In genomic region chr13:70310720-70311119, GRCh38 we compare ENCODE assay signal across 8 cellular contexts.
DNase-seq lines count a peak whose midpoint lies in the region; ATAC-seq and TF ChIP-seq lines count a peak whose summit lies in the region.

No MANE protein-coding gene starts in this region.

- DNase-seq in GM13976 (ENCODE audit: low spot score) (peak; percentile 12), NCI-H187 treated with DMSO at 0.1 percent for 48 hours (lab: John Stamatoyannopoulos, UW) (peak; percentile 51), neural crest cell (ENCODE audit: low read depth, low spot score) (peak; percentile 24)
- no peak for DNase-seq in activated CD8-positive, alpha-beta memory T cell treated with anti-CD3 and anti-CD28 coated beads for 24 hours

- TF ChIP-seq CTCF in GM13976 (IDR thresholded peaks at IDR 0.05; ENCODE audit: borderline replicate concordance, control extremely low read depth, extremely low read depth, insufficient read depth, missing control alignments) = peak; percentile 3
- peak; percentile 58 for TF ChIP-seq CTCF in VCaP (conservative IDR thresholded peaks at IDR 0.05)
- peak; percentile 69 for TF ChIP-seq CTCF in neural crest cell (conservative IDR thresholded peaks at IDR 0.05)

- H3K27ac ChIP-seq in VCaP = no peak overlapping the region

- ATAC-seq in HG03139 (IDR thresholded peaks at IDR 0.05; ENCODE audit: unreplicated experiment) (no peak), HG03457 (IDR thresholded peaks at IDR 0.05; ENCODE audit: unreplicated experiment) (no peak), HG02588 (IDR thresholded peaks at IDR 0.05; ENCODE audit: unreplicated experiment) (no peak)

- no peaks in the 10 kb centered on the region for H3K4me1 Mint-ChIP-seq in neural crest cell

- no peaks in the 10 kb centered on the region for H3K9me3 Mint-ChIP-seq in neural crest cell

- no peaks in the 10 kb centered on the region for H3K27me3 Mint-ChIP-seq in neural crest cell (ENCODE audit: low read depth)

- no peak overlapping the region for H3K27ac Mint-ChIP-seq in neural crest cell (ENCODE audit: unreplicated experiment)

- in situ Hi-C loops in GM13976 (cut with MboI; ENCODE audit: low sequenced_read_pairs, unreplicated experiment) = no loop called here

- H3K36me3 Mint-ChIP-seq in neural crest cell (ENCODE audit: low read depth) = no peaks in the 10 kb centered on the region

- no peak overlapping the region for H3K4me3 Mint-ChIP-seq in neural crest cell

Comparison
In these comparisons a context has a peak if more than half of its experiments do, and no peak if none do; other contexts are left out.
1. CTCF ChIP-seq: peak in every context shown above with its lines; median percentile 69 in neural crest cell; 58 in VCaP; 3 in GM13976.